1 cellular context compared by ENCODE assay signal in genomic region chr3:157109267-157110141, GRCh38.
A peak's percentile ranks its signal among the peaks of the same experiment; 100 is the strongest.
TF ChIP-seq lines count a peak whose summit lies in the region.

No MANE protein-coding gene starts in this region.

TF ChIP-seq in K562, 482 proteins besides CTCF, POLR2A, EP300 and RAD21 (continued from another document and continues in another):
- TF ChIP-seq CBFB (CRISPR knock-in tag; IDR thresholded peaks at IDR 0.05) (no peak), MECOM (CRISPR knock-in tag; IDR thresholded peaks at IDR 0.05) (peak; percentile 20; the same call in 1 of the 2 replicates), ZKSCAN8 (CRISPR knock-in tag; IDR thresholded peaks at IDR 0.05) (no peak), TAL1 (IDR thresholded peaks at IDR 0.05) (peak; percentile 93), HMGN3 (IDR thresholded peaks at IDR 0.05; ENCODE audit: borderline replicate concordance, extremely low read depth, insufficient read length, low read depth, low read length) (peak; percentile 65), KAT7 (CRISPR knock-in tag; IDR thresholded peaks at IDR 0.05; ENCODE audit: borderline replicate concordance) (no peak), TCF7L2 (IDR thresholded peaks at IDR 0.05; ENCODE audit: low read depth, low read length) (no peak), EP400 (IDR thresholded peaks at IDR 0.05) (peak; percentile 44; the same call in 1 of the 2 replicates), GATA2 (CRISPR knock-in tag; IDR thresholded peaks at IDR 0.05) (peak; percentile 63), NR1H2 (CRISPR knock-in tag; IDR thresholded peaks at IDR 0.05) (no peak), SP1 (CRISPR knock-in tag; IDR thresholded peaks at IDR 0.05) (no peak), CBX3 (IDR thresholded peaks at IDR 0.05; ENCODE audit: borderline replicate concordance in 1 of 2, low read length in 2 of 2) (peak in 1 of 2 experiments; percentile 72; a peak in 1 of 3 replicates), RBBP5 (IDR thresholded peaks at IDR 0.05; ENCODE audit: borderline replicate concordance, insufficient read depth, low read length, poor library complexity, severe bottlenecking) (peak; percentile 62), RREB1 (CRISPR knock-in tag; IDR thresholded peaks at IDR 0.05) (no peak), GMEB1 (CRISPR knock-in tag; IDR thresholded peaks at IDR 0.05) (no peak), KHSRP (IDR thresholded peaks at IDR 0.05) (peak; percentile 18; the same call in 1 of the 2 replicates), ZNF436 (CRISPR knock-in tag; IDR thresholded peaks at IDR 0.05) (no peak), ZBTB7A (IDR thresholded peaks at IDR 0.05; ENCODE audit: borderline replicate concordance, control insufficient read depth, low read depth, low read length) (peak; percentile 66; the same call in 1 of the 2 replicates), E2F5 (CRISPR knock-in tag; IDR thresholded peaks at IDR 0.05) (no peak), ZMIZ1 (IDR thresholded peaks at IDR 0.05; ENCODE audit: low read depth in 2 of 2, low read length in 2 of 2) (peak in 1 of 2 experiments; percentile 81; a peak in 1 of 4 replicates), BRF1 (IDR thresholded peaks at IDR 0.05; ENCODE audit: borderline replicate concordance, extremely low read depth, insufficient read length) (no peak), TEAD4 (IDR thresholded peaks at IDR 0.05; ENCODE audit: low read length) (peak; percentile 94), TEAD4 (CRISPR knock-in tag; IDR thresholded peaks at IDR 0.05; ENCODE audit: borderline replicate concordance) (no peak), ZNF146 (CRISPR knock-in tag; IDR thresholded peaks at IDR 0.05; ENCODE audit: unreplicated experiment) (no peak), ATF7 (IDR thresholded peaks at IDR 0.05) (peak; percentile 94), ZNF740 (CRISPR knock-in tag; IDR thresholded peaks at IDR 0.05) (no peak), ZNF740 (tag; IDR thresholded peaks at IDR 0.05) (no peak), SNRNP70 (optimal IDR thresholded peaks at IDR 0.05; ENCODE audit: low read depth, low read length) (no peak), CHD1 (IDR thresholded peaks at IDR 0.05; ENCODE audit: low read length) (no peak), SIN3B (IDR thresholded peaks at IDR 0.05; ENCODE audit: low read depth) (no peak), HES1 (IDR thresholded peaks at IDR 0.05; ENCODE audit: low read depth) (peak; percentile 45), KDM5B (IDR thresholded peaks at IDR 0.05; ENCODE audit: insufficient replicate concordance, low read depth, low read length) (no peak), ZNF445 (CRISPR knock-in tag; IDR thresholded peaks at IDR 0.05; ENCODE audit: low read depth) (no peak), POLR2AphosphoS5 (IDR thresholded peaks at IDR 0.05; ENCODE audit: control insufficient read depth, insufficient read depth, low read depth, low read length) (peak; percentile 92), STAT6 (CRISPR knock-in tag; IDR thresholded peaks at IDR 0.05) (no peak), MYC (IDR thresholded peaks at IDR 0.05; ENCODE audit: low read depth, low read length) (peak; percentile 72), MYC (CRISPR knock-in tag; IDR thresholded peaks at IDR 0.05; ENCODE audit: borderline replicate concordance, low read depth) (no peak), ATF4 (CRISPR knock-in tag; IDR thresholded peaks at IDR 0.05) (no peak), SAFB2 (IDR thresholded peaks at IDR 0.05; ENCODE audit: borderline replicate concordance, low read depth, low read length, severe bottlenecking) (no peak), LEF1 (IDR thresholded peaks at IDR 0.05) (peak; percentile 79), ZNF57 (CRISPR knock-in tag; IDR thresholded peaks at IDR 0.05) (no peak), TOE1 (IDR thresholded peaks at IDR 0.05; ENCODE audit: borderline replicate concordance) (no peak), TOE1 (CRISPR knock-in tag; IDR thresholded peaks at IDR 0.05; ENCODE audit: borderline replicate concordance, low read depth) (no peak), E2F3 (CRISPR knock-in tag; IDR thresholded peaks at IDR 0.05) (no peak), NFATC3 (IDR thresholded peaks at IDR 0.05) (no peak), TFAM (CRISPR knock-in tag; conservative IDR thresholded peaks at IDR 0.05) (no peak), MXD1 (CRISPR knock-in tag; IDR thresholded peaks at IDR 0.05; ENCODE audit: borderline replicate concordance, poor library complexity, severe bottlenecking) (no peak), TCF15 (CRISPR knock-in tag; IDR thresholded peaks at IDR 0.05) (no peak)
